ENCODE assay signal across 1 cellular context in the genomic region with DNA sequence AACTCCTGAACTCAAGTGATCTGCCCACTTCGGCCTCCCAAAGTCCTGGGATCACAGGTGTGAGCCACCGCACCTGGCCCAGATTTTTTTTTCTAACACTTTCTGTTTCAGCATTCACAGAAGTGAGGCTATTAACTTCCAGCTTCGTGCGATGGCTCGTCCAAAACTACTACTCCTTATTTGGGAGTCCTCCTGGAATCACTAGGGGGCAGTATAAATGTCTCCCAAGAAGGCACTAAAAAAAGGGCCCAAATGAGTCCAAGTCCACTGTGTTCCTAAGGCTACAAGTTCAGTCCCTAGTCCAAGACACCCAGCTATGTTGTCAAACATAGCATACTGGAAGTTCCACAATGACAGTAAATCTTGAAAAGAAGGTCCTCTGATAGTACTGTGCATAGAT.
TF ChIP-seq lines count a peak whose summit lies in the region.

No MANE protein-coding gene starts in this region.

TF ChIP-seq in K562, 482 proteins besides CTCF, POLR2A, EP300 and RAD21 (continued from another document):
- TF ChIP-seq, protein P1, sequence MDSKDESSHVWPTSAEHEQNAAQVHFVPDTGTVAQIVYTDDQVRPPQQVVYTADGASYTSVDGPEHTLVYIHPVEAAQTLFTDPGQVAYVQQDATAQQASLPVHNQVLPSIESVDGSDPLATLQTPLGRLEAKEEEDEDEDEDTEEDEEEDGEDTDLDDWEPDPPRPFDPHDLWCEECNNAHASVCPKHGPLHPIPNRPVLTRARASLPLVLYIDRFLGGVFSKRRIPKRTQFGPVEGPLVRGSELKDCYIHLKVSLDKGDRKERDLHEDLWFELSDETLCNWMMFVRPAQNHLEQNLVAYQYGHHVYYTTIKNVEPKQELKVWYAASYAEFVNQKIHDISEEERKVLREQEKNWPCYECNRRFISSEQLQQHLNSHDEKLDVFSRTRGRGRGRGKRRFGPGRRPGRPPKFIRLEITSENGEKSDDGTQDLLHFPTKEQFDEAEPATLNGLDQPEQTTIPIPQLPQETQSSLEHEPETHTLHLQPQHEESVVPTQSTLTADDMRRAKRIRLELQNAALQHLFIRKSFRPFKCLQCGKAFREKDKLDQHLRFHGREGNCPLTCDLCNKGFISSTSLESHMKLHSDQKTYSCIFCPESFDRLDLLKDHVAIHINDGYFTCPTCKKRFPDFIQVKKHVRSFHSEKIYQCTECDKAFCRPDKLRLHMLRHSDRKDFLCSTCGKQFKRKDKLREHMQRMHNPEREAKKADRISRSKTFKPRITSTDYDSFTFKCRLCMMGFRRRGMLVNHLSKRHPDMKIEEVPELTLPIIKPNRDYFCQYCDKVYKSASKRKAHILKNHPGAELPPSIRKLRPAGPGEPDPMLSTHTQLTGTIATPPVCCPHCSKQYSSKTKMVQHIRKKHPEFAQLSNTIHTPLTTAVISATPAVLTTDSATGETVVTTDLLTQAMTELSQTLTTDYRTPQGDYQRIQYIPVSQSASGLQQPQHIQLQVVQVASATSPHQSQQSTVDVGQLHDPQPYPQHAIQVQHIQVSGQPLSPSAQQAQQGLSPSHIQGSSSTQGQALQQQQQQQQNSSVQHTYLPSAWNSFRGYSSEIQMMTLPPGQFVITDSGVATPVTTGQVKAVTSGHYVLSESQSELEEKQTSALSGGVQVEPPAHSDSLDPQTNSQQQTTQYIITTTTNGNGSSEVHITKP (IDR thresholded peaks at IDR 0.05; ENCODE audit: partially characterized antibody), result no peak
- TF ChIP-seq, protein P2, sequence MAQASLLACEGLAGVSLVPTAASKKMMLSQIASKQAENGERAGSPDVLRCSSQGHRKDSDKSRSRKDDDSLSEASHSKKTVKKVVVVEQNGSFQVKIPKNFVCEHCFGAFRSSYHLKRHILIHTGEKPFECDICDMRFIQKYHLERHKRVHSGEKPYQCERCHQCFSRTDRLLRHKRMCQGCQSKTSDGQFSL (CRISPR knock-in tag; IDR thresholded peaks at IDR 0.05), result no peak
- TF ChIP-seq, protein P2 (tag; IDR thresholded peaks at IDR 0.05), result no peak
